In the genomic region with DNA sequence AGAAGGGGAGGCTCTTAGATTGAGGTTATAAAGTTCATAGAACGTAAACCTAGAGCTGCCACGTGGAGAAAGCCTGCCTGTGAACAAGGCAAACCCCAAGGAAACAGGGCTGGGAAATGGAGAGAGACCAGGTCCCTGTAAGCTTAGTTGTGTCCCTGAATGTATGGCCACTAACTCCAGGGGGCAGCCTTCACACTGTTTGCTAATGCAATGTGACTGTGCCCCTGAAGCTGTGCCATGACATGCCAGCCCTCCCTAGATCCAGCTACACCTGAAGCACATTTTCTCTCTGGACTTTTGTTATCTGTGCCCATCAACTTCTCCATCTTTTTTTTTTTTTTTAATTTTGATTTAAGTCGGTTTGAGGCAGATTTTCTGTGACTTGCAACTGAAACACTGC, we compare ENCODE assay signal across 8 cellular contexts.
A peak's percentile ranks its signal among the peaks of the same experiment; 100 is the strongest.
DNase-seq lines count a peak whose midpoint lies in the region; ATAC-seq and TF ChIP-seq lines count a peak whose summit lies in the region.

No MANE protein-coding gene starts in this region.

- peaks cover 6% of the 10 kb centered on the region for H3K27me3 ChIP-seq in BJ (ENCODE audit: control insufficient read depth, insufficient read depth, low read length)

- no peaks in the 10 kb centered on the region for H3K9me3 Mint-ChIP-seq in stimulated activated naive B cell treated with anti-CD40 and anti-IgM and Interleukin-4, amounts not matched to agents 10 μg/mL and 1 μg/mL and 100 μg/mL, for 72 hours

- no peak for TF ChIP-seq POLR2A in erythroblast (IDR thresholded peaks at IDR 0.05; ENCODE audit: low read length)

- TF ChIP-seq CTCF in BJ (IDR thresholded peaks at IDR 0.05; ENCODE audit: insufficient read depth, low read depth, low read length) (peak; percentile 43), GM20000 (IDR thresholded peaks at IDR 0.05; ENCODE audit: extremely low read depth, missing control alignments) (peak; percentile 35)

- peaks cover 7 to 36% of the 10 kb centered on the region in 2 donors for H3K36me3 Mint-ChIP-seq in stimulated activated naive B cell treated with anti-CD40 and anti-IgM and Interleukin-4, amounts not matched to agents 10 μg/mL and 1 μg/mL and 100 μg/mL, for 72 hours

- H3K27ac Mint-ChIP-seq in stimulated activated naive B cell treated with anti-CD40 and anti-IgM and Interleukin-4, amounts not matched to agents 10 μg/mL and 1 μg/mL and 100 μg/mL, for 72 hours: no peak overlapping the region

- no peaks in the 10 kb centered on the region for H3K36me3 ChIP-seq in BJ (ENCODE audit: control insufficient read depth, insufficient read depth, low read length)

- POLR2A ChIA-PET in BJ (lab: Charles Lee): no interaction called here

- DNase-seq in BJ (ENCODE audit: low read depth) (no peak), GM20000 (ENCODE audit: low spot score) (peak; percentile 29), RPMI7951 (ENCODE audit: low read depth) (peak; percentile 28), erythroblast (lab: John Stamatoyannopoulos, UW) (peak; percentile 40 to 51), AG08396 (ENCODE audit: low spot score) (no peak)
- DNase-seq in stimulated activated naive B cell treated with anti-CD40 and anti-IgM and Interleukin-4, amounts not matched to agents 10 μg/mL and 1 μg/mL and 100 μg/mL, for 72 hours: no peak

- CTCF ChIA-PET in BJ (lab: Yijun Ruan, JAX): interaction anchor here (1.2 kb wide), 1 partner anchor 823 kb away, joined by 3 read pairs; no protein-coding TSS in a partner anchor

- H3K27me3 Mint-ChIP-seq in stimulated activated naive B cell treated with anti-CD40 and anti-IgM and Interleukin-4, amounts not matched to agents 10 μg/mL and 1 μg/mL and 100 μg/mL, for 72 hours: no peaks in the 10 kb centered on the region

- H3K4me3 Mint-ChIP-seq in stimulated activated naive B cell treated with anti-CD40 and anti-IgM and Interleukin-4, amounts not matched to agents 10 μg/mL and 1 μg/mL and 100 μg/mL, for 72 hours: no peak overlapping the region

- peaks cover 14 to 19% of the 10 kb centered on the region in 2 donors for H3K4me1 Mint-ChIP-seq in stimulated activated naive B cell treated with anti-CD40 and anti-IgM and Interleukin-4, amounts not matched to agents 10 μg/mL and 1 μg/mL and 100 μg/mL, for 72 hours

- no peak overlapping the region for H3K4me3 ChIP-seq in BJ (ENCODE audit: low read depth, low read length)

- peak; percentile 70 to 83 for ATAC-seq in stimulated activated naive B cell treated with anti-CD40 and anti-IgM and Interleukin-4, amounts not matched to agents 10 μg/mL and 1 μg/mL and 100 μg/mL, for 72 hours (replicated peaks)
- ATAC-seq in HG02938 (IDR thresholded peaks at IDR 0.05; ENCODE audit: unreplicated experiment) (no peak), GM19328 (IDR thresholded peaks at IDR 0.05; ENCODE audit: unreplicated experiment) (no peak)

Comparison
In these comparisons a context has a peak if more than half of its experiments do, and no peak if none do; other contexts are left out.
1. DNase-seq: peak in GM20000 (single experiment), RPMI7951 (single experiment) and erythroblast (2 of 2); none in BJ (single experiment), stimulated activated naive B cell treated with anti-CD40 and anti-IgM and Interleukin-4, amounts not matched to agents 10 μg/mL and 1 μg/mL and 100 μg/mL, for 72 hours (single experiment) and AG08396 (single experiment).
2. ATAC-seq: peak in stimulated activated naive B cell treated with anti-CD40 and anti-IgM and Interleukin-4, amounts not matched to agents 10 μg/mL and 1 μg/mL and 100 μg/mL, for 72 hours (2 of 2); none in HG02938 (single experiment) and GM19328 (single experiment).